11 cellular contexts compared by ENCODE assay signal in genomic region chr20:18728165-18728866, GRCh38.
DNase-seq lines count a peak whose midpoint lies in the region; ATAC-seq, FAIRE-seq and TF ChIP-seq lines count a peak whose summit lies in the region.
"Had no signal": no experiment of that assay in that cellular context is flagged by ENCODE, and none has a peak within 500 bp of the region (broad histone marks: within the 10 kb centered on the region; RNA-seq: fewer than 3 reads in every experiment).

No MANE protein-coding gene starts in this region.

- TF ChIP-seq POLR2A in GM12891 (IDR thresholded peaks at IDR 0.05; ENCODE audit: low read depth, low read length), result no peak

- ATAC-seq in GM19452 (IDR thresholded peaks at IDR 0.05; ENCODE audit: unreplicated experiment), result peak; percentile 95
- ATAC-seq in HG02970 (IDR thresholded peaks at IDR 0.05; ENCODE audit: low FRiP score, unreplicated experiment), result peak; percentile 89
- no peak for ATAC-seq in Right ventricle myocardium superior (ENCODE audit: poor library complexity)

- DNase-seq in GM12891 (ENCODE audit: insufficient read length, low spot score) (peak; percentile 14), NCI-H1694 (lab: John Stamatoyannopoulos, UW) (peak; percentile 19), amygdala (lab: John Stamatoyannopoulos, UW) (no peak), NCI-H226 (no peak), Right ventricle myocardium superior (no peak), NCI-H1436 (lab: John Stamatoyannopoulos, UW) (no peak)
- DNase-seq: BE2C, mammary epithelial cell, spleen had no signal

- intact Hi-C loops in Right ventricle myocardium superior (cut with DNase I), result no loop called here

- peak; percentile 90 for FAIRE-seq in GM12891 (lab: Jason Lieb, UNC)

TF ChIP-seq in GM12891, 5 proteins besides CTCF, POLR2A, EP300 and RAD21:
- TF ChIP-seq PAX5 (IDR thresholded peaks at IDR 0.05; ENCODE audit: insufficient read depth, low read length, severe bottlenecking) (no peak), POU2F2 (IDR thresholded peaks at IDR 0.05; ENCODE audit: low read depth, low read length) (peak; percentile 84), SPI1 (IDR thresholded peaks at IDR 0.05; ENCODE audit: low read depth, low read length) (peak; percentile 64)
TF ChIP-seq in GM12891: peak in this region for 2.

Comparison
In these comparisons a context has a peak if more than half of its experiments do, and no peak if none do; other contexts are left out.
1. DNase-seq: peak in GM12891 (single experiment) and NCI-H1694 (single experiment); none in amygdala (0 of 56), NCI-H226 (single experiment), Right ventricle myocardium superior (single experiment) and NCI-H1436 (single experiment).